8 cellular contexts compared by ENCODE assay signal in genomic region chr2:230219419-230220331, GRCh38. TPM values are rescaled to one million over a fixed set of nuclear protein-coding genes. Genes with fewer than 3 reads are reported as not detected.
DNase-seq lines count a peak whose midpoint lies in the region; ATAC-seq and TF ChIP-seq lines count a peak whose summit lies in the region.

Gene SP110 (minus strand): TSS chr2:230219984. CDS start chr2:230216927, 3,057 bp downstream.

- peaks cover 22% of the 10 kb centered on the region for H3K36me3 Mint-ChIP-seq in activated naive CD4-positive, alpha-beta T cell treated with anti-CD3 and anti-CD28 coated beads, Interleukin-2, amount 50 U/mL, for 24 hours
- H3K36me3 Mint-ChIP-seq in osteocyte (ENCODE audit: unreplicated experiment) = peaks cover 15% of the 10 kb centered on the region

- peak; percentile 84 for ATAC-seq in GM19372 (IDR thresholded peaks at IDR 0.05; ENCODE audit: low read depth, unreplicated experiment)
- peak; percentile 42 for ATAC-seq in HG03558 (IDR thresholded peaks at IDR 0.05; ENCODE audit: extremely low read depth, unreplicated experiment)
- ATAC-seq in thoracic aorta (ENCODE audit: insufficient number of reproducible peaks, low FRiP score, low read depth) = peak; percentile 53

- no peaks in the 10 kb centered on the region for H3K9me3 Mint-ChIP-seq in activated naive CD4-positive, alpha-beta T cell treated with anti-CD3 and anti-CD28 coated beads, Interleukin-2, amount 50 U/mL, for 24 hours
- no peaks in the 10 kb centered on the region for H3K9me3 Mint-ChIP-seq in osteocyte (ENCODE audit: unreplicated experiment)

- peak within 1 kb of the TSS; percentile 74 for H3K4me3 ChIP-seq in thoracic aorta

- H3K27me3 Mint-ChIP-seq in activated naive CD4-positive, alpha-beta T cell treated with anti-CD3 and anti-CD28 coated beads, Interleukin-2, amount 50 U/mL, for 24 hours = no peaks in the 10 kb centered on the region
- no peaks in the 10 kb centered on the region for H3K27me3 Mint-ChIP-seq in osteocyte (ENCODE audit: unreplicated experiment)

- no peaks in the 10 kb centered on the region for H3K36me3 ChIP-seq in thoracic aorta

- TF ChIP-seq CTCF in osteocyte (IDR thresholded peaks at IDR 0.05) (no peak), thoracic aorta (IDR thresholded peaks at IDR 0.05) (no peak)

- H3K4me1 Mint-ChIP-seq in activated naive CD4-positive, alpha-beta T cell treated with anti-CD3 and anti-CD28 coated beads, Interleukin-2, amount 50 U/mL, for 24 hours = peaks cover 76% of the 10 kb centered on the region
- peaks cover 24% of the 10 kb centered on the region for H3K4me1 Mint-ChIP-seq in osteocyte (ENCODE audit: unreplicated experiment)

- H3K4me1 ChIP-seq in thoracic aorta (ENCODE audit: control insufficient read depth in 1 of 2, low read depth in 2 of 2) = peaks cover 13 to 21% of the 10 kb centered on the region in 2 donors

- no peaks in the 10 kb centered on the region for H3K27me3 ChIP-seq in thoracic aorta (replicated peaks; ENCODE audit: insufficient read depth)

- no peaks in the 10 kb centered on the region for H3K9me3 ChIP-seq in thoracic aorta

- H3K27ac ChIP-seq in thoracic aorta = peak within 1 kb of the TSS; percentile 64 to 71

- peak within 1 kb of the TSS; percentile 99 for H3K27ac Mint-ChIP-seq in activated naive CD4-positive, alpha-beta T cell treated with anti-CD3 and anti-CD28 coated beads, Interleukin-2, amount 50 U/mL, for 24 hours
- peak within 1 kb of the TSS; percentile 96 for H3K27ac Mint-ChIP-seq in osteocyte (ENCODE audit: unreplicated experiment)

- peak; percentile 87 for DNase-seq in CD1c-positive myeloid dendritic cell (ENCODE audit: extremely low spot score)
- peak; percentile 80 for DNase-seq in SK-MEL-5 (ENCODE audit: low read depth, low spot score)
- peak; percentile 94 for DNase-seq in glomerular visceral epithelial cell (ENCODE audit: extremely low spot score)
- DNase-seq in osteocyte (ENCODE audit: extremely low spot score, unreplicated experiment) = peak; percentile 90
- peak; percentile 41 for DNase-seq in thoracic aorta (ENCODE audit: low spot score)

- in situ Hi-C loops in SK-MEL-5 (cut with HindIII; ENCODE audit: low pct_unique_long_range_greater_than_20kb, low sequenced_read_pairs) = no loop called here

- peak within 1 kb of the TSS; percentile 99 for H3K4me3 Mint-ChIP-seq in activated naive CD4-positive, alpha-beta T cell treated with anti-CD3 and anti-CD28 coated beads, Interleukin-2, amount 50 U/mL, for 24 hours
- H3K4me3 Mint-ChIP-seq in osteocyte (ENCODE audit: unreplicated experiment) = peak within 1 kb of the TSS; percentile 88

RNA-seq across cellular contexts. Expression of gene SP110, which starts in this region (rescaled TPM):
- 16.0 and 16.4 TPM in 2 replicates for total RNA-seq in SK-MEL-5 (2014; rRNA removed; shearing (Covaris generic))
- polyA plus RNA-seq in SK-MEL-5 (2015; cell fraction: cytosol; rRNA removed) = 10.9 and 18.5 TPM in 2 replicates
- 11.2 and 17.3 TPM in 2 replicates for polyA plus RNA-seq in SK-MEL-5 (2015; cell fraction: nucleus; rRNA removed)
- 23.6 and 24.1 TPM in 2 replicates for total RNA-seq in osteocyte
- total RNA-seq in thoracic aorta = 10 to 100 TPM; 28.0 to 73.5 TPM

Comparison
In these comparisons a context has a peak if more than half of its experiments do, and no peak if none do; other contexts are left out.
1. Peak in every context shown above with its lines: DNase-seq, ATAC-seq, H3K4me3 ChIP-seq and H3K27ac ChIP-seq.
2. DNase-seq: peak in every context shown above with its lines; median percentile 94 in glomerular visceral epithelial cell; 90 in osteocyte; 87 in CD1c-positive myeloid dendritic cell; 80 in SK-MEL-5; 41 in thoracic aorta.